ENCODE assay signal across 9 cellular contexts in the genomic region with DNA sequence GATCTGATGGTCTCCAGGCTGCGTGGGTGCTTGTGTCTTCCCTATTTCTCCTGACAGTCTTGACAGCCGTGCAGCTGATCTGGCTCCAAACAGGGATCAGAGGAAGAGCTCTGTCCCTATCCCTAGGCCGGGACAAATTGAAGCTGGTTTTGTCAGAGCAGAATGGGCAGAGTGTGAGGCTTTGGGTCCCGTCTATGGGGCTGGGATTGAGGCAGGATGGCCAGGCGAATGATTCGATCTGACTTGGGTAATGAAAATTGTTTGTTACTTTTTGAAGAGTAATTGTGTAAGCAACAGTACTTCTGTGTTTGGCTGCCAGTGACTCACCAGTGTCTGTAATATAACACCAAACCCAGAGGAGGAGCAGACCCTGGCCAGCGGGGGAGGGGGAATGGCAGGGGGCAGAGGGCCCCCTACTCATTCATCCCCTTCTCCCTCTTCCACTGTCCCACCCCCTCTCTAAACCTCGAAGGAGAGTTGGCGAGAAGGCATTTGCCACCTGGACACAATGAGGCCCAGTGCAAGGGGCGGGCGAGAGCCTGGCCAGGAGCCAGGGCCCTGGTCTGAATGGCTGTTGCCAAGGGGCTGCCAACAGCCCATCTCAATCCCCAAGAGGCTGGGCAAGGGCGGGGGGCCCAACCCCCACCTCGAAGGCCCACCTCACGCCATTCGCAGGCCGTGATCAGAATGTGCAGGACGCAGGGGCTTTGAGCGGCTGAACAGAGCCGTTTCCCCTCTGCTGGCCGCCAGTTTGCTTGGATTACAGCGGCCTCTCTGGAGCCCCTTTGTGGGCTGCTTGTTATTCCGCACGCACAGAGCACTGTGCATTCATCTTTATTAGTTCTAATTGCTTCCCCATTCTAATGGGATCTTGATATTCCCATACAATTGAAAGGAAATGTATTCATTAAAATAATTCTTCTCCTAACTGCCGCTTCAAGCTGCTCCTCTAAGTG. TPM values are rescaled to one million over a fixed set of nuclear protein-coding genes. Genes with fewer than 3 reads are reported as not detected.
A peak's percentile ranks its signal among the peaks of the same experiment; 100 is the strongest.
DNase-seq lines count a peak whose midpoint lies in the region; ATAC-seq, FAIRE-seq and TF ChIP-seq lines count a peak whose summit lies in the region.
"Had no signal": no experiment of that assay in that cellular context is flagged by ENCODE, and none has a peak within 500 bp of the region (broad histone marks: within the 10 kb centered on the region; RNA-seq: fewer than 3 reads in every experiment).

No MANE protein-coding gene starts in this region.

- peak; percentile 25; the same call in 1 of the 3 replicates for ATAC-seq in K562
- ATAC-seq in HG02884 (IDR thresholded peaks at IDR 0.05; ENCODE audit: unreplicated experiment), result no peak
- ATAC-seq in stimulated activated naive CD8-positive, alpha-beta T cell treated with anti-CD3 and anti-CD28 coated beads, Interleukin-15, Interleukin-2, amounts not matched to agents 100 U/mL and 50 U/mL, for 24 hours, result no peak

- H3K9me3 ChIP-seq in A673 (ENCODE audit: low read depth, low read length, poor library complexity, severe bottlenecking) (no peaks in the 10 kb centered on the region), K562 (replicated peaks; ENCODE audit: control insufficient read depth, insufficient read depth, low read depth, low read length) (no peaks in the 10 kb centered on the region), mesenchymal stem cell (ENCODE audit: control insufficient read depth, low read length) (no peaks in the 10 kb centered on the region)

- H3K14ac ChIP-seq in mesenchymal stem cell (ENCODE audit: low read length in 2 of 2), result peak overlapping the region in 1 of 2 experiments; percentile 53

- peak; percentile 43 for TF ChIP-seq CTCF in A673 (conservative IDR thresholded peaks at IDR 0.05; ENCODE audit: low read depth, low read length)
- no peak for TF ChIP-seq CTCF in K562 (IDR thresholded peaks at IDR 0.05 in 2 of 3, conservative IDR thresholded peaks at IDR 0.05 in 1 of 3; ENCODE audit: insufficient read depth in 2 of 3, low read depth in 1 of 3, low read length in 3 of 3)

- no TSS peak for BruUV-seq in A673 (replicated peaks; lab: Mats Ljungman, UMichigan)
- BruUV-seq in K562 (replicated peaks; lab: Mats Ljungman, UMichigan), result no TSS peak

- H2BK120ac ChIP-seq in mesenchymal stem cell (ENCODE audit: low read depth, low read length), result peak overlapping the region; percentile 91

- peak overlapping the region; percentile 69 to 99 for H2BK12ac ChIP-seq in mesenchymal stem cell (ENCODE audit: low read length in 2 of 2)

- WGBS in K562 (ENCODE audit: insufficient coverage, low coverage, missing lambda C conversion rate), result 45% methylated on average over 19 of the region's 24 CpGs
- 15% methylated on average over 24 of the region's 24 CpGs for whole genome bisulfite sequencing in mesenchymal stem cell

- POLR2A ChIA-PET in A673 (lab: Charles Lee; ENCODE audit: low non-redundant PET) (no interaction called here), K562 (lab: Yijun Ruan, JAX) (interaction anchor here (0.5 kb wide), 1 partner anchor 274 kb away, joined by 3 read pairs; no protein-coding TSS in a partner anchor)

- no peak for TF ChIP-seq EP300 in K562 (IDR thresholded peaks at IDR 0.05; ENCODE audit: low read length)

- no peak overlapping the region for H2BK5ac ChIP-seq in mesenchymal stem cell (ENCODE audit: low read depth, low read length, poor library complexity, severe bottlenecking)

- H2AK5ac ChIP-seq in mesenchymal stem cell (ENCODE audit: low read length, severe bottlenecking), result no peak overlapping the region

- H3K36me3 ChIP-seq in A673 (ENCODE audit: insufficient read depth, low read length, poor library complexity, severe bottlenecking) (no peaks in the 10 kb centered on the region), K562 (ENCODE audit: control insufficient read depth, insufficient read depth, low read length) (no peaks in the 10 kb centered on the region), mesenchymal stem cell (ENCODE audit: control insufficient read depth in 1 of 2, insufficient read depth in 2 of 2, low read depth in 1 of 2, low read length in 2 of 2) (no peaks in the 10 kb centered on the region)

- no peak for TF ChIP-seq RAD21 in K562 (CRISPR knock-in tag; conservative IDR thresholded peaks at IDR 0.05 in 1 of 2, IDR thresholded peaks at IDR 0.05 in 1 of 2)

- DNase-seq in A673 (ENCODE audit: low spot score) (peak; percentile 87), LHCN-M2 (ENCODE audit: low read depth) (peak; percentile 42), K562 (ENCODE audit: extremely low read depth in 1 of 4, low spot score in 3 of 4) (peak in 1 of 4 experiments; percentile 7), mesenchymal stem cell (peak; percentile 85), mesenteric fat pad (ENCODE audit: low spot score) (no peak)
- DNase-seq in central memory CD4-positive, alpha-beta T cell, result no peak
- no peak for DNase-seq in stimulated activated naive CD8-positive, alpha-beta T cell treated with anti-CD3 and anti-CD28 coated beads, Interleukin-15, Interleukin-2, amounts not matched to agents 100 U/mL and 50 U/mL, for 24 hours

- no peaks in the 10 kb centered on the region for H3K9me1 ChIP-seq in K562 (ENCODE audit: control insufficient read depth, insufficient read depth, low read length)

- in situ Hi-C loops in K562 (cut with MboI), result no loop called here

- peak overlapping the region; percentile 49 for H3K27ac ChIP-seq in A673 (ENCODE audit: low read depth, low read length, poor library complexity, severe bottlenecking)
- no peak overlapping the region for H3K27ac ChIP-seq in K562 (ENCODE audit: extremely low read depth, low read depth, low read length)
- H3K27ac ChIP-seq in mesenchymal stem cell (ENCODE audit: low read length, poor library complexity, severe bottlenecking), result peak overlapping the region; percentile 30
- H3K27ac ChIP-seq: VCaP had no signal

- intact Hi-C loops in A673 (cut with micrococcal nuclease; ENCODE audit: unreplicated experiment) (no loop called here), K562 (cut with micrococcal nuclease) (loop anchor here (10.0 kb wide), 1 partner anchor 332 kb away; the partner anchor contains the start of gene CHRD)

- peaks cover 44% of the 10 kb centered on the region for H3K4me1 ChIP-seq in A673 (ENCODE audit: insufficient read depth, low read length, poor library complexity, severe bottlenecking)
- peaks cover 6 to 10% of the 10 kb centered on the region in 2 experiments for H3K4me1 ChIP-seq in K562 (replicated peaks in 1 of 2; ENCODE audit: control insufficient read depth in 2 of 2, insufficient read depth in 2 of 2, low read length in 2 of 2)
- peaks cover 14% of the 10 kb centered on the region for H3K4me1 ChIP-seq in mesenchymal stem cell (ENCODE audit: control insufficient read depth, insufficient read depth, low read depth, low read length)

- H2AFZ ChIP-seq in K562 (ENCODE audit: low read depth, low read length), result peak overlapping the region; percentile 80
- H2AFZ ChIP-seq in mesenchymal stem cell (ENCODE audit: low read depth, low read length), result peak overlapping the region; percentile 66

- H3K4ac ChIP-seq in mesenchymal stem cell (ENCODE audit: low read depth in 1 of 2, low read length in 2 of 2), result peak overlapping the region; percentile 88 to 99

- peak overlapping the region; percentile 97 for H4K8ac ChIP-seq in mesenchymal stem cell (ENCODE audit: low read length)

- H3K4me3 ChIP-seq in A673 (ENCODE audit: low read depth, low read length, poor library complexity, severe bottlenecking) (peak overlapping the region; percentile 16), K562 (no peak overlapping the region), mesenchymal stem cell (ENCODE audit: insufficient read depth in 1 of 2, low read depth in 1 of 2, low read length in 2 of 2) (peak overlapping the region in 1 of 2 experiments; percentile 54)

- peak overlapping the region; percentile 91 to 97 for H3K18ac ChIP-seq in mesenchymal stem cell (ENCODE audit: low read depth in 1 of 2, low read length in 2 of 2)

- H4K20me1 ChIP-seq in K562 (replicated peaks; ENCODE audit: control insufficient read depth, insufficient read depth, low read length), result no peaks in the 10 kb centered on the region

- H3K27me3 ChIP-seq in A673 (replicated peaks; ENCODE audit: insufficient read depth, low read depth, low read length, poor library complexity) (no peaks in the 10 kb centered on the region), K562 (ENCODE audit: control insufficient read depth in 2 of 2, insufficient read depth in 2 of 2, low read length in 2 of 2) (no peaks in the 10 kb centered on the region; a peak in 1 of 5 replicates), mesenchymal stem cell (ENCODE audit: control insufficient read depth in 1 of 2, insufficient read depth in 1 of 2, low read length in 2 of 2) (no peaks in the 10 kb centered on the region)

- H2BK15ac ChIP-seq in mesenchymal stem cell (ENCODE audit: low read depth, poor library complexity, severe bottlenecking), result peak overlapping the region; percentile 92

- H3K4me2 ChIP-seq in K562 (ENCODE audit: insufficient read depth, low read length) (0 out of 2 replicates have a peak overlapping the region, but pooled peaks have one; percentile 16), mesenchymal stem cell (ENCODE audit: low read length, poor library complexity, severe bottlenecking) (peak overlapping the region; percentile 24)

- CTCF ChIA-PET in A673 (lab: Charles Lee), result interaction anchor here (0.7 to 1.3 kb wide), 2 partner anchors 125 to 155 kb away, joined by 3 to 4 read pairs; partner anchors contain the start of gene EPHB3
- CTCF ChIA-PET in K562 (lab: Yijun Ruan, JAX; ENCODE audit: low intra/inter-chr PET ratio), result no interaction called here

- peak overlapping the region in 1 of 2 experiments; percentile 59; a peak in 2 of 4 replicates for H3K9ac ChIP-seq in K562 (ENCODE audit: insufficient read depth in 1 of 2, low read depth in 2 of 2, low read length in 2 of 2)
- peak overlapping the region; percentile 65 for H3K9ac ChIP-seq in mesenchymal stem cell (ENCODE audit: low read length)

- FAIRE-seq in K562 (lab: Jason Lieb, UNC), result no peak

- no peaks in the 10 kb centered on the region for H3K79me1 ChIP-seq in mesenchymal stem cell (replicated peaks; ENCODE audit: low read length, poor library complexity, severe bottlenecking)

- no peaks in the 10 kb centered on the region for H3K79me2 ChIP-seq in K562 (ENCODE audit: control insufficient read depth, insufficient read depth, low read length)

- peak overlapping the region in 1 of 2 experiments; percentile 81 for H3K23ac ChIP-seq in mesenchymal stem cell (ENCODE audit: low read length in 2 of 2)

- no peak for TF ChIP-seq POLR2A in K562 (conservative IDR thresholded peaks at IDR 0.05)

- peak overlapping the region; percentile 90 for H4K91ac ChIP-seq in mesenchymal stem cell (ENCODE audit: low read length)

RNA-seq across cellular contexts. Expression of gene MAGEF1, which starts 5.1 kb away (rescaled TPM):
- total RNA-seq in A673 (2021), result 47.6 and 51.2 TPM in 2 replicates
- 49.2 and 53.7 TPM in 2 replicates for total RNA-seq in LHCN-M2 (2014; rRNA removed)
- polyA plus RNA-seq in LHCN-M2 (2012), result 27.2 TPM
- total RNA-seq in K562 (2011; cell fraction: chromatin; rRNA removed; ENCODE audit: low replicate concordance), result 7.7 and 11.5 TPM in 2 replicates
- 7.8 and 9.0 TPM in 2 replicates for total RNA-seq in K562 (2011; cell fraction: nucleolus; rRNA removed)
- 10.5 and 11.5 TPM in 2 replicates for total RNA-seq in K562 (2011; cell fraction: nucleoplasm; rRNA removed)
- total RNA-seq in K562 (2014; rRNA removed), result 31.9 and 36.4 TPM in 2 replicates
- 19.8 and 22.1 TPM in 2 replicates for total RNA-seq in K562 (2014; rRNA removed; fragmentation: Illumina TruSeq; extraction: Trizol)
- 20.8 and 21.9 TPM in 2 replicates for total RNA-seq in K562 (2015; rRNA removed; fragmentation: Illumina TruSeq; extraction: Trizol)
- 24.4 and 29.0 TPM in 2 replicates for total RNA-seq in K562 (2021)
- polyA plus RNA-seq in K562 (2011; rRNA removed), result 13.5 and 19.5 TPM in 2 replicates
- polyA plus RNA-seq in K562 (2011; cell fraction: cytosol; rRNA removed), result 15.3 and 15.8 TPM in 2 replicates
- polyA plus RNA-seq in K562 (2011; cell fraction: nucleus; rRNA removed), result 9.4 and 11.3 TPM in 2 replicates
- 24.1 and 29.7 TPM in 2 replicates for polyA plus RNA-seq in K562 (2012)
- 15.8 and 23.4 TPM in 2 replicates for polyA plus RNA-seq in K562 (2014; fragmentation: Illumina TruSeq; extraction: Trizol)
- 1 to 10 TPM; 1.5 to 2.5 TPM for polyA plus RNA-seq in K562 (2014; fragmentation: Nextera tagmentation; extraction: Ambion mirVana)
- polyA plus RNA-seq in K562 (2014; rRNA removed), result 39.1 and 43.4 TPM in 2 replicates
- polyA minus RNA-seq in K562 (2011; rRNA and poly(A)+ RNA removed), result 8.7 and 10.9 TPM in 2 replicates
- polyA minus RNA-seq in K562 (2011; cell fraction: cytosol; rRNA and poly(A)+ RNA removed), result 4.7 and 7.5 TPM in 2 replicates
- polyA minus RNA-seq in K562 (2011; cell fraction: nucleus; rRNA and poly(A)+ RNA removed), result 3.4 and 4.9 TPM in 2 replicates
- 21.2 TPM for polyA plus RNA-seq in mesenchymal stem cell (2013, experiment 1 of 2)
- 22.4 TPM for polyA plus RNA-seq in mesenchymal stem cell (2013, experiment 2 of 2)
- 18.9 TPM for total RNA-seq in mesenteric fat pad

Comparison
In these comparisons a context has a peak if more than half of its experiments do, and no peak if none do; other contexts are left out.
1. DNase-seq: peak in A673 (single experiment), LHCN-M2 (single experiment) and mesenchymal stem cell (single experiment); none in central memory CD4-positive, alpha-beta T cell (single experiment), mesenteric fat pad (single experiment) and stimulated activated naive CD8-positive, alpha-beta T cell treated with anti-CD3 and anti-CD28 coated beads, Interleukin-15, Interleukin-2, amounts not matched to agents 100 U/mL and 50 U/mL, for 24 hours (single experiment).